ENCODE assay signal across 13 cellular contexts in the genomic region with DNA sequence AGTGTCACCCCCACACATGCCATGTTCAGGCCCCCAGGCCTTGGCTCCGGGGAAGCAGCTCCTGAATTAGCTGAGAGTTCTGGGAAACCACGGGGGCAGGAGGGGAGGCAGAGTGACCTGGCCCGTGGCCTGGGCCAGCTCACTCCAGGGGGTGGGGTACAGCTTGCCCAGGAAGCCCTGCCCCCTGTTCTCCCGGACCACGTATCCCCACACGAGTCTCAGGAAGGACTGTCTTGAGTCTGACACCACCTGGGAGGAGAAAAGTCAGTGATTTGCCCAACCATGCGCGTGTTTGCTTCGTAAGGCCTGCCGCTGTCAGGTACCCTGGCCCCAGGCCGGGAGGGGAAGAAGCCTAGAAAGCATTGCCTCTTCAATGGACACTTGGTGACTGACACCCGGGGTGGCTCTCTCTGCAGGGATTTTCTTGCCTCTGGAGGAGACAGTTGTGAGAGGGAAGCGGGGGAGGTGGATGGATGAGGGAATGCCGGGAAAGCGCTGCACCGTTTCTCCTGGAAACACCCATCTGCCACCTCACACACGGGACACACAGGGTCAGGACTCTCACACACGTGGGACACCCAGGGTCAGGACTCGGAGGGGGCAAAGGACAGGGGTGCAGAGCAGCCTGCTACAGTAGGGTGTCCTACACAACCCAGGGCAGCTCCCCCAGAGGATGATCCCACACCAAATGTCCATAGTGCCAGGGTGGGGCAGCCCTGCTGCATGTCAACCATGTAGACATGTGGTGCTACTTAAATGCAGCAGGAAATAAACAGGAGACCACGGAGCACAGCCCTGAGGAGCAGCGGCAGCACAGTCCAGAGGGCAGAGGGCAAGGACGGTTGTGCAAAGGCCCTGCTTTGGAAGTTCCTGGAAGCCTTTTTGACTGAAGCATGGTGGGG. TPM values are rescaled to one million over a fixed set of nuclear protein-coding genes. Genes with fewer than 3 reads are reported as not detected.
DNase-seq lines count a peak whose midpoint lies in the region; ATAC-seq and TF ChIP-seq lines count a peak whose summit lies in the region.
"Had no signal": no experiment of that assay in that cellular context is flagged by ENCODE, and none has a peak within 500 bp of the region (broad histone marks: within the 10 kb centered on the region; RNA-seq: fewer than 3 reads in every experiment).

No MANE protein-coding gene starts in this region.

- H3K4me3 ChIP-seq in aorta (ENCODE audit: low read length in 2 of 2), result no peak overlapping the region

- ATAC-seq in foreskin keratinocyte (no peak), aorta (ENCODE audit: low FRiP score) (peak; percentile 30), GM19463 (IDR thresholded peaks at IDR 0.05; ENCODE audit: unreplicated experiment) (no peak)
- no peak for ATAC-seq in CD4-positive, alpha-beta T cell (ENCODE audit: poor library complexity)

- no peaks in the 10 kb centered on the region for H3K9me3 ChIP-seq in aorta (ENCODE audit: control insufficient read depth, low read length)
- no peaks in the 10 kb centered on the region for H3K9me3 ChIP-seq in CD4-positive, alpha-beta T cell (ENCODE audit: control insufficient read depth, low read length)

- peaks cover 48% of the 10 kb centered on the region for H3K27me3 Mint-ChIP-seq in activated T-cell treated with anti-CD3 and anti-CD28 coated beads, Interleukin-2, amount 50 U/mL, for 24 hours
- peaks cover 41% of the 10 kb centered on the region for H3K27me3 Mint-ChIP-seq in nephron progenitor cell (ENCODE audit: low read depth, poor library complexity)
- peaks cover 37% of the 10 kb centered on the region for H3K27me3 Mint-ChIP-seq in CD4-positive, alpha-beta T cell

- H3K27ac ChIP-seq in foreskin keratinocyte (peak overlapping the region; percentile 41), aorta (ENCODE audit: low read depth in 1 of 2, low read length in 2 of 2) (peak overlapping the region; percentile 89 to 99)
- no peak overlapping the region for H3K27ac ChIP-seq in CD4-positive, alpha-beta T cell (ENCODE audit: low read depth, low read length)
- H3K27ac ChIP-seq: HL-60, parathyroid adenoma had no signal

- peak; percentile 15 for DNase-seq in activated T-cell treated with anti-CD3 and anti-CD28 coated beads, Interleukin-2, amount 50 U/mL, for 24 hours
- no peak for DNase-seq in activated T-cell treated with anti-CD3 and anti-CD28 coated beads, Interleukin-2, amount 50 U/mL, for 1 hour
- DNase-seq in foreskin keratinocyte (no peak), nephron progenitor cell (no peak), aorta (peak in 1 of 2 donors; percentile 78), COLO829 (ENCODE audit: low spot score) (no peak)
- no peak for DNase-seq in CD4-positive, alpha-beta T cell
- DNase-seq: activated CD4-positive, alpha-beta T cell treated with anti-CD3 and anti-CD28 coated beads for 1 hour; activated naive CD4-positive, alpha-beta T cell treated with anti-CD3 and anti-CD28 coated beads for 36 hours; OCI-M1 had no signal

- POLR2A ChIA-PET in CD4-positive, alpha-beta T cell (lab: Charles Lee), result no interaction called here

- H3K4me1 ChIP-seq in foreskin keratinocyte, result peaks cover 22% of the 10 kb centered on the region
- peaks cover 2 to 3% of the 10 kb centered on the region in 2 donors for H3K4me1 ChIP-seq in aorta (ENCODE audit: control insufficient read depth in 1 of 2, insufficient read depth in 2 of 2, low read length in 2 of 2)
- H3K4me1 ChIP-seq: parathyroid adenoma had no signal

- peaks cover 0 to 2% of the 10 kb centered on the region in 2 donors for H3K36me3 ChIP-seq in aorta (ENCODE audit: control insufficient read depth in 1 of 2, insufficient read depth in 2 of 2, low read length in 1 of 2)

- TF ChIP-seq CTCF in foreskin keratinocyte (conservative IDR thresholded peaks at IDR 0.05), result no peak
- TF ChIP-seq CTCF in nephron progenitor cell (IDR thresholded peaks at IDR 0.05), result no peak
- TF ChIP-seq CTCF in CD4-positive, alpha-beta T cell (IDR thresholded peaks at IDR 0.05), result no peak

- 43 to 48% methylated on average over 22 of the region's 22 CpGs for WGBS in aorta, 2 donors

- CTCF ChIA-PET in CD4-positive, alpha-beta T cell (lab: Charles Lee), result no interaction called here

- H3K4me3 Mint-ChIP-seq in activated T-cell treated with anti-CD3 and anti-CD28 coated beads, Interleukin-2, amount 50 U/mL, for 24 hours, result no peak overlapping the region
- H3K4me3 Mint-ChIP-seq in nephron progenitor cell, result no peak overlapping the region
- no peak overlapping the region for H3K4me3 Mint-ChIP-seq in CD4-positive, alpha-beta T cell
- H3K4me3 Mint-ChIP-seq: activated naive CD4-positive, alpha-beta T cell treated with anti-CD3 and anti-CD28 coated beads for 36 hours had no signal

- no peaks in the 10 kb centered on the region for H3K36me3 Mint-ChIP-seq in activated T-cell treated with anti-CD3 and anti-CD28 coated beads, Interleukin-2, amount 50 U/mL, for 24 hours (ENCODE audit: low read depth)
- no peaks in the 10 kb centered on the region for H3K36me3 Mint-ChIP-seq in nephron progenitor cell (ENCODE audit: low read depth)
- H3K36me3 Mint-ChIP-seq in CD4-positive, alpha-beta T cell (ENCODE audit: low read depth), result no peaks in the 10 kb centered on the region

- no peaks in the 10 kb centered on the region for H3K9me3 Mint-ChIP-seq in activated T-cell treated with anti-CD3 and anti-CD28 coated beads, Interleukin-2, amount 50 U/mL, for 24 hours
- H3K9me3 Mint-ChIP-seq in nephron progenitor cell, result no peaks in the 10 kb centered on the region
- H3K9me3 Mint-ChIP-seq in CD4-positive, alpha-beta T cell, result no peaks in the 10 kb centered on the region
- H3K9me3 Mint-ChIP-seq: activated naive CD4-positive, alpha-beta T cell treated with anti-CD3 and anti-CD28 coated beads for 36 hours had no signal

- H3K27me3 ChIP-seq in foreskin keratinocyte (no peaks in the 10 kb centered on the region), aorta (ENCODE audit: control insufficient read depth in 1 of 2, insufficient read depth in 2 of 2, low read length in 1 of 2) (no peaks in the 10 kb centered on the region)
- H3K27me3 ChIP-seq in CD4-positive, alpha-beta T cell (ENCODE audit: control insufficient read depth, insufficient read depth, low read length), result peaks cover 28% of the 10 kb centered on the region

- peaks cover 19% of the 10 kb centered on the region for H3K4me1 Mint-ChIP-seq in activated T-cell treated with anti-CD3 and anti-CD28 coated beads, Interleukin-2, amount 50 U/mL, for 24 hours (ENCODE audit: low read depth)
- peaks cover 58% of the 10 kb centered on the region for H3K4me1 Mint-ChIP-seq in nephron progenitor cell
- peaks cover 10% of the 10 kb centered on the region for H3K4me1 Mint-ChIP-seq in CD4-positive, alpha-beta T cell (ENCODE audit: low read depth)

- no peak overlapping the region for H3K27ac Mint-ChIP-seq in activated T-cell treated with anti-CD3 and anti-CD28 coated beads, Interleukin-2, amount 50 U/mL, for 24 hours
- peak overlapping the region; percentile 59 for H3K27ac Mint-ChIP-seq in nephron progenitor cell
- H3K27ac Mint-ChIP-seq in CD4-positive, alpha-beta T cell, result no peak overlapping the region
- H3K27ac Mint-ChIP-seq: activated naive CD4-positive, alpha-beta T cell treated with anti-CD3 and anti-CD28 coated beads for 36 hours had no signal

- intact Hi-C loops in aorta (cut with DNase I), result loop anchor here (2.0 to 5.0 kb wide), 3 partner anchors 23 to 33 kb away; no protein-coding TSS in a partner anchor
- intact Hi-C loops in CD4-positive, alpha-beta T cell (cut with DNase I, micrococcal nuclease), result no loop called here

RNA-seq across cellular contexts. Expression of a gene that starts 4.9 kb away (rescaled TPM):
- total RNA-seq in foreskin keratinocyte, result 3.4 and 4.3 TPM in 2 replicates
- 5.4 and 7.4 TPM in 2 replicates for polyA plus RNA-seq in foreskin keratinocyte
- total RNA-seq in aorta, result 100 to 1,000 TPM; 109 to 230 TPM
- 100 to 1,000 TPM; 328 to 423 TPM for polyA plus RNA-seq in aorta
- total RNA-seq in CD4-positive, alpha-beta T cell, result not detected

Comparison
In these comparisons a context has a peak if more than half of its experiments do, and no peak if none do; other contexts are left out.
1. RNA of a gene that starts 4.9 kb away (total RNA-seq): 109 to 230 TPM in aorta; 3.4 to 4.3 TPM in foreskin keratinocyte and not detected in CD4-positive, alpha-beta T cell; every median in the first group is over 10 times any median in the second.
2. intact Hi-C loops: an anchor here in aorta (2.0 to 5.0 kb wide); none called in CD4-positive, alpha-beta T cell.